Comparison of ENCODE assay signal across 8 cellular contexts in the genomic region with DNA sequence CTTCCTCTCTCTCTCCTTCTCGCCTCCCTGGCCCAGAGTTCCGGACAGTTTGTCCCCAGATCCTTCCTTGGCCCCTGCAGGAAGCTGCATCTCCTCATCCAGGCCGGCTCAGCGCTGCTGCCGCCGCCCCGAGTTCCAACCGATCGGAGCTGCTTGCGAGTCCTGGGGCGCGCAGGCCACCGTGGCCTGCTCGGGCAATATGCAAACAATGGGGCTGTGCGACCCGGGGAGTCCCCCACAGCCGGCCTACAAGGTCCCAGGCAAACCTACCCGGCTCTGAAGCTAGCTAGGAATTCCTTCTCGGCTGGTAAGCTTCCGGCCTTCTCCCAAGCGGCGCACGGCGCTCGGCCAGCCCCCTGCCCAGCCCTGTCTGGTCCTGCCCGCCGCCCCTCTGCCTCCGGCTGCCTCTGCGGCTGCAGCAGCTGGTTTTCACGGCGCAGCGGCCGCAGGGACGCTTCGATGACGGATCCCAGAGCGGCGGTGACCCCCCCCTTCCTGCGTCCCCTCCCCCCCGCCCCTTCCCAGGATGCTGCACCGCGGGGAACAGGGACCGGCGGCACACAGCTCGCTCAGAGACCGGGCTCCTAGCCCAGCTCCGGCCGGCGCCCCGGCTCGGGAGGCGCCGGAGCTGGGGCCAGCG. TPM values are rescaled to one million over a fixed set of nuclear protein-coding genes. Genes with fewer than 3 reads are reported as not detected.
DNase-seq lines count a peak whose midpoint lies in the region; ATAC-seq and TF ChIP-seq lines count a peak whose summit lies in the region.

No MANE protein-coding gene starts in this region.

- ATAC-seq in HG02763 (IDR thresholded peaks at IDR 0.05; ENCODE audit: unreplicated experiment) (peak; percentile 33), mucosa of descending colon (peak; percentile 12), aorta (ENCODE audit: low FRiP score) (peak; percentile 19)

- H3K27ac ChIP-seq in endodermal cell (ENCODE audit: low read depth, low read length), result no peak overlapping the region
- peak overlapping the region; percentile 93 to 100 for H3K27ac ChIP-seq in aorta (ENCODE audit: low read depth in 1 of 2, low read length in 2 of 2)

- DNase-seq in GM12865 (ENCODE audit: low read depth) (peak; percentile 45), T-helper 2 cell (peak in 3 of 5 experiments; percentile 8 to 35 (median 33)), endodermal cell (peak; percentile 89), mucosa of descending colon (peak; percentile 23 to 62 (median 45)), aorta (peak; percentile 57 to 73), NCI-H446 (lab: John Stamatoyannopoulos, UW) (no peak), NCI-H1436 treated with DMSO at 0.1 percent for 48 hours (lab: John Stamatoyannopoulos, UW) (no peak)

- H3K4me3 ChIP-seq in GM12865 (ENCODE audit: low read depth, low read length) (peak overlapping the region; percentile 78), endodermal cell (ENCODE audit: low read length) (peak overlapping the region; percentile 75), mucosa of descending colon (peak overlapping the region; percentile 36), aorta (ENCODE audit: low read length in 2 of 2) (peak overlapping the region; percentile 50 to 92)

- peak overlapping the region; percentile 65 for H3K4me3 Mint-ChIP-seq in endodermal cell

- no peaks in the 10 kb centered on the region for H3K36me3 Mint-ChIP-seq in endodermal cell (ENCODE audit: low read depth)

- H3K4me1 Mint-ChIP-seq in endodermal cell, result peaks cover 18% of the 10 kb centered on the region

- peaks cover 39% of the 10 kb centered on the region for H3K27me3 Mint-ChIP-seq in endodermal cell (ENCODE audit: insufficient read depth)

- H3K36me3 ChIP-seq in endodermal cell (ENCODE audit: control insufficient read depth, insufficient read depth, low read length) (no peaks in the 10 kb centered on the region), mucosa of descending colon (ENCODE audit: low read depth) (no peaks in the 10 kb centered on the region), aorta (ENCODE audit: control insufficient read depth in 1 of 2, insufficient read depth in 2 of 2, low read length in 1 of 2) (no peaks in the 10 kb centered on the region)

- peak overlapping the region; percentile 65 for H3K27ac Mint-ChIP-seq in endodermal cell

- H3K4me1 ChIP-seq in endodermal cell (ENCODE audit: control insufficient read depth, insufficient read depth, low read length) (no peaks in the 10 kb centered on the region), mucosa of descending colon (ENCODE audit: low read depth) (no peaks in the 10 kb centered on the region), aorta (ENCODE audit: control insufficient read depth in 1 of 2, insufficient read depth in 2 of 2, low read length in 2 of 2) (peaks cover 0 to 1% of the 10 kb centered on the region in 2 donors)

- H3K27me3 ChIP-seq in endodermal cell (ENCODE audit: control insufficient read depth, insufficient read depth, low read length, poor library complexity, severe bottlenecking), result peaks cover 14% of the 10 kb centered on the region
- H3K27me3 ChIP-seq in aorta (ENCODE audit: control insufficient read depth in 1 of 2, insufficient read depth in 2 of 2, low read length in 1 of 2), result no peaks in the 10 kb centered on the region

- H3K9ac ChIP-seq in endodermal cell (ENCODE audit: extremely low read depth, low read length, poor library complexity, severe bottlenecking), result no peak overlapping the region

- TF ChIP-seq CTCF in GM12865 (IDR thresholded peaks at IDR 0.05; ENCODE audit: insufficient read depth, low read depth, low read length, missing control alignments), result no peak
- no peak for TF ChIP-seq CTCF in endodermal cell (conservative IDR thresholded peaks at IDR 0.05)
- no peak for TF ChIP-seq CTCF in mucosa of descending colon (IDR thresholded peaks at IDR 0.05)

- 2% methylated on average over 39 of the region's 54 CpGs; no CpG with 5 or more reads in 1 of the 2 experiments for WGBS in endodermal cell (ENCODE audit: insufficient coverage in 1 of 2, insufficient read length in 1 of 2), 2 experiments
- 1 to 21% methylated on average over 47 to 54 of the region's 54 CpGs for WGBS in aorta, 2 donors

- intact Hi-C loops in mucosa of descending colon (cut with DNase I, micrococcal nuclease), result no loop called here
- intact Hi-C loops in aorta (cut with DNase I), result loop anchor here (2.0 to 5.0 kb wide), 2 partner anchors 39 to 59 kb away; no protein-coding TSS in a partner anchor

- H3K9me3 ChIP-seq in endodermal cell (ENCODE audit: control insufficient read depth, low read length) (no peaks in the 10 kb centered on the region), mucosa of descending colon (no peaks in the 10 kb centered on the region), aorta (ENCODE audit: control insufficient read depth, low read length) (no peaks in the 10 kb centered on the region)

- no peaks in the 10 kb centered on the region for H3K9me3 Mint-ChIP-seq in endodermal cell

RNA-seq across cellular contexts. Expression of gene TSC22D3, which starts 59.4 kb away (rescaled TPM):
- total RNA-seq in endodermal cell (10 to 100 TPM in 1 of 2 donors, 1 to 10 TPM in 1; 9.9 to 10.5 TPM), mucosa of descending colon (100 to 1,000 TPM in 1 of 3 donors, 10 to 100 TPM in 2; 14.1 to 118 (median 64.7) TPM), aorta (100 to 1,000 TPM in 1 of 2 donors, 10 to 100 TPM in 1; 92.1 to 265 TPM)
- polyA plus RNA-seq in endodermal cell (2013, experiment 1 of 2), result 28.2 TPM
- 22.4 TPM for polyA plus RNA-seq in endodermal cell (2013, experiment 2 of 2)
- 100 to 1,000 TPM; 228 to 277 TPM for polyA plus RNA-seq in aorta

Comparison
In these comparisons a context has a peak if more than half of its experiments do, and no peak if none do; other contexts are left out.
1. DNase-seq: peak in GM12865 (single experiment), T-helper 2 cell (3 of 5), endodermal cell (single experiment), mucosa of descending colon (3 of 3) and aorta (2 of 2); none in NCI-H446 (0 of 2) and NCI-H1436 treated with DMSO at 0.1 percent for 48 hours (single experiment).
2. intact Hi-C loops: an anchor here in aorta (2.0 to 5.0 kb wide); none called in mucosa of descending colon.
3. Peak in every context shown above with its lines, with median percentiles within 50 percentile points of each other: H3K4me3 ChIP-seq and ATAC-seq.